13 cellular contexts compared by ENCODE assay signal in the genomic region with DNA sequence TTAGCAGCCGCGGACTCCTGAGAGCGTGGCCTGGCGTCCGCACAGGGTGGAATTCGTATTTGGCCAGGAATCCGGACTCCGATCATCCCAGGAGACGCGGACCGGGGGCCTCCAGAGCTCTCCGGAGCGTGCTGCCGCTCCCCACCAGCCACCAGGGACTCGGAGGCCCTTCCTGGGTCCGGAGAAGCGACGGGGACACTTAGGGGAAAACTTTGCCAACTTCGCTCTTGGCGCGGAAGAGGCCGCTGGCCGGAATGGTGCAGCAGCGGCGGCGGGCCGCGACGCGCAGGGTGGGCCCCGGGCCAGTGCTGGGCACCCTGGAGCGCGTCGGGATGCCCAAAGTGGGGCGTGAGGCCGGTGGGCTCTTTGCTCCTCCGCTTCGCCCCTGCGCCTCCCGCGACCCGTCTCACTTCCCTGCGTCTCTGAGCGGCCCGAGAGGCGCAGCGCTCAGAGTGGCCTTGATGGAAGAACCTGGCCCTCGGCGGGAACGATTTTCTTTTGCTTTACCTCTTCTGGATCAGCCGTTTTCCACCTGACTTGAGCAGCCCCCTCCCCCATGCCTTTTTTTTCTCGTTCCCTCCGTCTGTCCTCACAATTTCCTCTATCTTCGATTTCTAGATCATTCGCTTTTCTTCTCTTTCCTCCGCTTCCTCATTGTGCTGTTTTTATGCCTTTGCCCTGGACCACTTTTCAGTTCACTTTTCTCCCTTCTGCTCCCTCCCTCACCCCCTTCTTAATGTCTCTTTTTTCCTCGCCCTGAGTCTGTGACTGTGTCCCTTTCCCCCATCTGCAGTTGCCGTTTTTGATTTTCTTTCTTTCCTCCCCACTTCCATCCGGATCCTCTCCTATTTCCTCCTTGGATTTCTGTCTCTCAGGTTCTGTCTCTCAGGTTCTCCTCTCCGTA. TPM values are rescaled to one million over a fixed set of nuclear protein-coding genes. Genes with fewer than 3 reads are reported as not detected.
A peak's percentile ranks its signal among the peaks of the same experiment; 100 is the strongest.
DNase-seq lines count a peak whose midpoint lies in the region; ATAC-seq and TF ChIP-seq lines count a peak whose summit lies in the region.
"Had no signal": no experiment of that assay in that cellular context is flagged by ENCODE, and none has a peak within 500 bp of the region (broad histone marks: within the 10 kb centered on the region; RNA-seq: fewer than 3 reads in every experiment).

No MANE protein-coding gene starts in this region.

- no peaks in the 10 kb centered on the region for H3K36me3 ChIP-seq in H7 (replicated peaks; ENCODE audit: control insufficient read depth, insufficient read depth, low read length)
- H3K36me3 ChIP-seq in left ventricle myocardium inferior, result no peaks in the 10 kb centered on the region
- no peaks in the 10 kb centered on the region for H3K36me3 ChIP-seq in naive thymus-derived CD4-positive, alpha-beta T cell (ENCODE audit: control insufficient read depth in 2 of 3, insufficient read depth in 3 of 3, low read length in 3 of 3)
- H3K36me3 ChIP-seq: tibial nerve had no signal

- CTCF ChIA-PET in naive thymus-derived CD4-positive, alpha-beta T cell (lab: Charles Lee), result no interaction called here

- peak; percentile 67 for DNase-seq in H7
- no peak for DNase-seq in T-helper 17 cell
- DNase-seq in left ventricle myocardium inferior, result no peak
- no peak for DNase-seq in neural crest cell (ENCODE audit: low read depth, low spot score)
- no peak for DNase-seq in natural killer cell treated with Interleukin-12 subunit alpha and Interleukin-12 subunit beta and Interleukin-15 and Interleukin-18, amount 100 ng/mL, for 72 hours (ENCODE audit: low spot score)
- no peak for DNase-seq in naive thymus-derived CD4-positive, alpha-beta T cell
- no peak for DNase-seq in HuH-7 (ENCODE audit: low spot score)
- DNase-seq: dermis blood vessel endothelial cell, DMS153, Kasumi-1, NCI-H446 treated with DMSO at 0.1 percent for 48 hours had no signal

- peaks cover 16% of the 10 kb centered on the region for H3K4me1 Mint-ChIP-seq in T-helper 17 cell
- peaks cover 30% of the 10 kb centered on the region for H3K4me1 Mint-ChIP-seq in neural crest cell
- peaks cover 6 to 12% of the 10 kb centered on the region in 2 donors for H3K4me1 Mint-ChIP-seq in natural killer cell treated with Interleukin-12 subunit alpha and Interleukin-12 subunit beta and Interleukin-15 and Interleukin-18, amount 100 ng/mL, for 72 hours (ENCODE audit: low read depth in 2 of 2)
- H3K4me1 Mint-ChIP-seq in naive thymus-derived CD4-positive, alpha-beta T cell, result peaks cover 5 to 25% (median 14%) of the 10 kb centered on the region in 7 donors

- POLR2A ChIA-PET in naive thymus-derived CD4-positive, alpha-beta T cell (lab: Charles Lee), result no interaction called here

- H3K9me3 ChIP-seq in T-helper 17 cell (ENCODE audit: control insufficient read depth, low read length, poor library complexity, severe bottlenecking) (no peaks in the 10 kb centered on the region), left ventricle myocardium inferior (replicated peaks) (no peaks in the 10 kb centered on the region)
- no peaks in the 10 kb centered on the region for H3K9me3 ChIP-seq in naive thymus-derived CD4-positive, alpha-beta T cell (ENCODE audit: control insufficient read depth in 2 of 3, low read length in 3 of 3)

- peak overlapping the region; percentile 41 for H3K4me3 Mint-ChIP-seq in T-helper 17 cell
- H3K4me3 Mint-ChIP-seq in neural crest cell, result peak overlapping the region; percentile 87
- no peak overlapping the region for H3K4me3 Mint-ChIP-seq in natural killer cell treated with Interleukin-12 subunit alpha and Interleukin-12 subunit beta and Interleukin-15 and Interleukin-18, amount 100 ng/mL, for 72 hours
- H3K4me3 Mint-ChIP-seq in naive thymus-derived CD4-positive, alpha-beta T cell, result peak overlapping the region in 2 of 10 donors; percentile 12 to 39

- H3K36me3 Mint-ChIP-seq in T-helper 17 cell (ENCODE audit: low read depth), result peaks cover 8% of the 10 kb centered on the region
- H3K36me3 Mint-ChIP-seq in neural crest cell (ENCODE audit: low read depth), result peaks cover 2% of the 10 kb centered on the region
- H3K36me3 Mint-ChIP-seq in natural killer cell treated with Interleukin-12 subunit alpha and Interleukin-12 subunit beta and Interleukin-15 and Interleukin-18, amount 100 ng/mL, for 72 hours, result peaks cover 5% of the 10 kb centered on the region
- peaks cover 0 to 10% (median 0%) of the 10 kb centered on the region in 5 donors for H3K36me3 Mint-ChIP-seq in naive thymus-derived CD4-positive, alpha-beta T cell

- H3K4me3 ChIP-seq in H7 (ENCODE audit: insufficient read depth, low read depth, low read length) (peak overlapping the region; percentile 38), left ventricle myocardium inferior (peak overlapping the region; percentile 55)
- H3K4me3 ChIP-seq in naive thymus-derived CD4-positive, alpha-beta T cell (ENCODE audit: low read length), result no peak overlapping the region
- H3K4me3 ChIP-seq: tibial nerve had no signal

- no peak overlapping the region for H3K27ac Mint-ChIP-seq in T-helper 17 cell
- no peak overlapping the region for H3K27ac Mint-ChIP-seq in neural crest cell (ENCODE audit: unreplicated experiment)
- no peak overlapping the region for H3K27ac Mint-ChIP-seq in natural killer cell treated with Interleukin-12 subunit alpha and Interleukin-12 subunit beta and Interleukin-15 and Interleukin-18, amount 100 ng/mL, for 72 hours
- H3K27ac Mint-ChIP-seq in naive thymus-derived CD4-positive, alpha-beta T cell, result peak overlapping the region in 1 of 9 donors; percentile 80

- intact Hi-C loops in left ventricle myocardium inferior (cut with micrococcal nuclease), result no loop called here
- intact Hi-C loops in naive thymus-derived CD4-positive, alpha-beta T cell (cut with micrococcal nuclease), result no loop called here

- H3K9me3 Mint-ChIP-seq in neural crest cell, result no peaks in the 10 kb centered on the region
- no peaks in the 10 kb centered on the region for H3K9me3 Mint-ChIP-seq in natural killer cell treated with Interleukin-12 subunit alpha and Interleukin-12 subunit beta and Interleukin-15 and Interleukin-18, amount 100 ng/mL, for 72 hours
- H3K9me3 Mint-ChIP-seq in naive thymus-derived CD4-positive, alpha-beta T cell, result peaks cover 0 to 8% (median 2%) of the 10 kb centered on the region in 11 donors

- H3K27me3 Mint-ChIP-seq in T-helper 17 cell (peaks cover 78% of the 10 kb centered on the region), neural crest cell (ENCODE audit: low read depth) (peaks cover 89% of the 10 kb centered on the region)
- H3K27me3 Mint-ChIP-seq in natural killer cell treated with Interleukin-12 subunit alpha and Interleukin-12 subunit beta and Interleukin-15 and Interleukin-18, amount 100 ng/mL, for 72 hours, result peaks cover 48 to 61% of the 10 kb centered on the region in 2 donors
- peaks cover 55 to 74% (median 67%) of the 10 kb centered on the region in 5 donors for H3K27me3 Mint-ChIP-seq in naive thymus-derived CD4-positive, alpha-beta T cell

- no peak for TF ChIP-seq CTCF in left ventricle myocardium inferior (IDR thresholded peaks at IDR 0.05; ENCODE audit: borderline replicate concordance)
- TF ChIP-seq CTCF in neural crest cell (conservative IDR thresholded peaks at IDR 0.05), result no peak

- H3K27me3 ChIP-seq in H7 (ENCODE audit: control insufficient read depth, insufficient read depth, low read length) (peaks cover 61% of the 10 kb centered on the region), left ventricle myocardium inferior (ENCODE audit: low read depth) (peaks cover 51% of the 10 kb centered on the region)
- H3K27me3 ChIP-seq in naive thymus-derived CD4-positive, alpha-beta T cell (ENCODE audit: control insufficient read depth in 2 of 2, insufficient read depth in 2 of 2, low read length in 2 of 2), result peaks cover 0 to 8% of the 10 kb centered on the region in 2 donors

- no peak for ATAC-seq in T-helper 17 cell
- no peak for ATAC-seq in natural killer cell treated with Interleukin-12 subunit alpha and Interleukin-12 subunit beta and Interleukin-15 and Interleukin-18, amount 100 ng/mL, for 72 hours
- ATAC-seq in naive thymus-derived CD4-positive, alpha-beta T cell, result no peak
- ATAC-seq in HG03039 (IDR thresholded peaks at IDR 0.05; ENCODE audit: unreplicated experiment), result no peak

- peaks cover 20% of the 10 kb centered on the region for H3K4me1 ChIP-seq in left ventricle myocardium inferior
- no peaks in the 10 kb centered on the region for H3K4me1 ChIP-seq in naive thymus-derived CD4-positive, alpha-beta T cell (ENCODE audit: control insufficient read depth in 2 of 2, insufficient read depth in 2 of 2, low read length in 2 of 2)

- no peak overlapping the region for H3K27ac ChIP-seq in left ventricle myocardium inferior (replicated peaks)
- no peak overlapping the region for H3K27ac ChIP-seq in naive thymus-derived CD4-positive, alpha-beta T cell (ENCODE audit: low read depth, low read length)
- H3K27ac ChIP-seq: tibial nerve had no signal

RNA-seq across cellular contexts. Expression of gene IRX3, which starts 3.9 kb away (rescaled TPM):
- total RNA-seq in H7 (2014; rRNA removed; shearing (Covaris generic)), result 2.8 and 4.1 TPM in 2 replicates
- total RNA-seq in T-helper 17 cell (under 1 TPM in 1 of 2 donors, not detected in 1; 0.47 TPM), left ventricle myocardium inferior (94.4 TPM), neural crest cell (28.9 and 33.0 TPM in 2 replicates)
- total RNA-seq in natural killer cell treated with Interleukin-12 subunit alpha and Interleukin-12 subunit beta and Interleukin-15 and Interleukin-18, amount 100 ng/mL, for 72 hours, result not detected
- 1 to 10 TPM in 1 of 5 experiments, not detected in 4; 3.2 TPM for total RNA-seq in naive thymus-derived CD4-positive, alpha-beta T cell
- polyA plus RNA-seq in naive thymus-derived CD4-positive, alpha-beta T cell, result not detected
